Comparison of ENCODE assay signal across 8 cellular contexts in genomic region chr15:64387562-64388168, GRCh38. TPM values are rescaled to one million over a fixed set of nuclear protein-coding genes. Genes with fewer than 3 reads are reported as not detected.
DNase-seq lines count a peak whose midpoint lies in the region; ATAC-seq, FAIRE-seq and TF ChIP-seq lines count a peak whose summit lies in the region.

Gene TRIP4, plus strand, starts transcription at chr15:64387836. Its CDS starts 28 bp downstream, at chr15:64387864.

- H3K27me3 ChIP-seq in WERI-Rb-1 (ENCODE audit: insufficient read depth, low read depth, severe bottlenecking) (no peaks in the 10 kb centered on the region), mammary epithelial cell (ENCODE audit: insufficient read depth, low read length) (no peaks in the 10 kb centered on the region), smooth muscle cell (ENCODE audit: low read depth) (no peaks in the 10 kb centered on the region)

- H3K9ac ChIP-seq in mammary epithelial cell (ENCODE audit: insufficient read depth, low read length): peak within 1 kb of the TSS; percentile 78
- peak within 1 kb of the TSS; percentile 85 for H3K9ac ChIP-seq in smooth muscle cell (ENCODE audit: low read depth)

- intact Hi-C loops in mammary epithelial cell (cut with micrococcal nuclease): loop anchor here (2.0 kb wide), 1 partner anchor 73 kb away; the partner anchor contains the start of gene ZNF609

- in situ Hi-C loops in mammary epithelial cell (cut with MboI; ENCODE audit: low sequenced_read_pairs in 2 of 2): no loop called here

- H3K27ac ChIP-seq in A549: peak within 1 kb of the TSS; percentile 83 to 87
- H3K27ac ChIP-seq in WERI-Rb-1: peak within 1 kb of the TSS; percentile 67
- H3K27ac ChIP-seq in mammary epithelial cell (ENCODE audit: insufficient read depth, low read depth, low read length): peak within 1 kb of the TSS; percentile 42
- peak within 1 kb of the TSS; percentile 11 for H3K27ac ChIP-seq in smooth muscle cell (ENCODE audit: low read depth)

- H3K4me3 ChIP-seq in A549 (peak within 1 kb of the TSS; percentile 72), WERI-Rb-1 (ENCODE audit: low read depth, low read length) (peak within 1 kb of the TSS; percentile 74), mammary epithelial cell (replicated peaks in 1 of 3; ENCODE audit: insufficient read depth in 1 of 3, low read depth in 2 of 3, low read length in 3 of 3) (peak within 1 kb of the TSS; percentile 79 to 90 (median 88)), smooth muscle cell (peak within 1 kb of the TSS; percentile 84)

- peak; percentile 92 for TF ChIP-seq POLR2A in A549 (IDR thresholded peaks at IDR 0.05; ENCODE audit: low read length)

- POLR2A ChIA-PET in A549 (lab: Yijun Ruan, JAX): interaction anchor here (0.5 to 1.5 kb wide), 23 partner anchors 8 to 798 kb away, joined by 3 to 12 read pairs (median 5); partner anchors contain the start of genes CIAO2A, CLPX, CSNK1G1 and PPIB

- H3K4me2 ChIP-seq in A549 (peak within 1 kb of the TSS; percentile 75), mammary epithelial cell (ENCODE audit: insufficient read depth, low read depth, low read length) (peak within 1 kb of the TSS; percentile 61), smooth muscle cell (peak within 1 kb of the TSS; percentile 96)

- H4K20me1 ChIP-seq in mammary epithelial cell (ENCODE audit: insufficient read depth, low read length): no peaks in the 10 kb centered on the region
- peaks cover 3% of the 10 kb centered on the region for H4K20me1 ChIP-seq in smooth muscle cell (ENCODE audit: low read depth)

- TF ChIP-seq EP300 in A549 (IDR thresholded peaks at IDR 0.05): 0 out of 5 replicates have a peak, but pooled peaks of 1 of the 2 experiments have one; percentile 23

- peak; percentile 37 to 53; a peak in 3 of 5 replicates for TF ChIP-seq RAD21 in A549 (conservative IDR thresholded peaks at IDR 0.05 in 1 of 2, IDR thresholded peaks at IDR 0.05 in 1 of 2)

- H3F3A ChIP-seq in smooth muscle cell (ENCODE audit: low read depth): no peaks in the 10 kb centered on the region

- no TSS peak for BruUV-seq in mammary epithelial cell (replicated peaks; lab: Mats Ljungman, UMichigan)

- DNase-seq in A549 (ENCODE audit: low read depth in 1 of 2, low spot score in 1 of 2) (peak; percentile 98 to 100), NCI-H2227 (lab: John Stamatoyannopoulos, UW; ENCODE audit: unreplicated experiment) (peak; percentile 95), WERI-Rb-1 (peak; percentile 96), mammary epithelial cell (peak; percentile 96), iPS-NIHi7 (ENCODE audit: extremely low spot score) (peak; percentile 96), smooth muscle cell (lab: John Stamatoyannopoulos, UW; ENCODE audit: unreplicated experiment) (peak; percentile 69)

- dilution Hi-C loops in mammary epithelial cell (cut with HindIII; ENCODE audit: low sequenced_read_pairs): no loop called here

- peak; percentile 100 for ATAC-seq in A549
- peak; percentile 97 for ATAC-seq in GM18861 (IDR thresholded peaks at IDR 0.05; ENCODE audit: unreplicated experiment)
- peak; percentile 96 for ATAC-seq in HG03097 (IDR thresholded peaks at IDR 0.05; ENCODE audit: low FRiP score, unreplicated experiment)

- FAIRE-seq in A549 (lab: Jason Lieb, UNC): peak; percentile 99

- TF ChIP-seq CTCF in A549 (IDR thresholded peaks at IDR 0.05) (0 out of 3 replicates have a peak, but pooled peaks have one; percentile 11), WERI-Rb-1 (IDR thresholded peaks at IDR 0.05; ENCODE audit: low read depth, low read length) (peak; percentile 17; the same call in 1 of the 2 replicates), mammary epithelial cell (conservative IDR thresholded peaks at IDR 0.05 in 1 of 2, IDR thresholded peaks at IDR 0.05 in 1 of 2; ENCODE audit: extremely low read depth in 1 of 2, insufficient read depth in 1 of 2, low read depth in 1 of 2, low read length in 2 of 2) (peak in 1 of 2 donors; percentile 10), smooth muscle cell (IDR thresholded peaks at IDR 0.05; ENCODE audit: borderline replicate concordance, insufficient read depth, poor library complexity, severe bottlenecking) (no peak)

- H3K9me3 ChIP-seq in A549 (peaks cover 5% of the 10 kb centered on the region; the same call in 2 of the 3 replicates), WERI-Rb-1 (ENCODE audit: severe bottlenecking) (no peaks in the 10 kb centered on the region), mammary epithelial cell (replicated peaks; ENCODE audit: insufficient read depth, low read length) (no peaks in the 10 kb centered on the region), smooth muscle cell (replicated peaks; ENCODE audit: low read depth) (no peaks in the 10 kb centered on the region)

- 2% methylated on average over 35 of the region's 35 CpGs for WGBS in A549 (ENCODE audit: missing lambda C conversion rate)
- under 1% methylated on average over 19 of the region's 35 CpGs for WGBS in mammary epithelial cell (ENCODE audit: low coverage, missing lambda C conversion rate)
- WGBS in smooth muscle cell (ENCODE audit: low lambda C conversion rate): 2% methylated on average over 34 of the region's 35 CpGs

- CTCF ChIA-PET in A549 (lab: Yijun Ruan, JAX) (interaction anchor here (0.5 to 2.6 kb wide), 18 partner anchors 10 to 294 kb away, joined by 3 to 16 read pairs (median 4); partner anchors contain the start of gene CSNK1G1), mammary epithelial cell (lab: Charles Lee; ENCODE audit: low non-redundant PET) (no interaction called here)

- H3K79me2 ChIP-seq in mammary epithelial cell (ENCODE audit: insufficient read depth, low read length): peaks cover 40% of the 10 kb centered on the region
- H3K79me2 ChIP-seq in smooth muscle cell (ENCODE audit: low read depth): peaks cover 44% of the 10 kb centered on the region

- no peaks in the 10 kb centered on the region for H3K36me3 ChIP-seq in WERI-Rb-1
- H3K36me3 ChIP-seq in mammary epithelial cell (ENCODE audit: insufficient read depth, low read length): no peaks in the 10 kb centered on the region
- no peaks in the 10 kb centered on the region for H3K36me3 ChIP-seq in smooth muscle cell (ENCODE audit: low read depth)

- peaks cover 9% of the 10 kb centered on the region for H3K4me1 ChIP-seq in A549
- no peaks in the 10 kb centered on the region for H3K4me1 ChIP-seq in mammary epithelial cell (ENCODE audit: insufficient read depth, low read length)
- H3K4me1 ChIP-seq in smooth muscle cell (ENCODE audit: low read depth): no peaks in the 10 kb centered on the region

- peak within 1 kb of the TSS; percentile 97 for H2AFZ ChIP-seq in mammary epithelial cell (ENCODE audit: low read depth, low read length)
- peak within 1 kb of the TSS; percentile 93 for H2AFZ ChIP-seq in smooth muscle cell (ENCODE audit: low read depth)

TF ChIP-seq in A549, 52 proteins besides CTCF, POLR2A, EP300 and RAD21 (continues in another document):
- no peak for TF ChIP-seq EHMT2 (IDR thresholded peaks at IDR 0.05; ENCODE audit: low read depth)
- no peak for TF ChIP-seq FOSB (CRISPR knock-in tag; IDR thresholded peaks at IDR 0.05)
- no peak for TF ChIP-seq RARB (CRISPR knock-in tag; IDR thresholded peaks at IDR 0.05)
- no peak for TF ChIP-seq JUNB (IDR thresholded peaks at IDR 0.05)
- TF ChIP-seq PHF8 (IDR thresholded peaks at IDR 0.05; ENCODE audit: borderline replicate concordance, low read depth): peak; percentile 83
- TF ChIP-seq CHD2 (IDR thresholded peaks at IDR 0.05; ENCODE audit: low read length, partially characterized antibody): peak; percentile 23
- no peak for TF ChIP-seq TFCP2L1 (CRISPR knock-in tag; IDR thresholded peaks at IDR 0.05)
- TF ChIP-seq FOXS1 (CRISPR knock-in tag; IDR thresholded peaks at IDR 0.05): no peak
- TF ChIP-seq, protein P1, sequence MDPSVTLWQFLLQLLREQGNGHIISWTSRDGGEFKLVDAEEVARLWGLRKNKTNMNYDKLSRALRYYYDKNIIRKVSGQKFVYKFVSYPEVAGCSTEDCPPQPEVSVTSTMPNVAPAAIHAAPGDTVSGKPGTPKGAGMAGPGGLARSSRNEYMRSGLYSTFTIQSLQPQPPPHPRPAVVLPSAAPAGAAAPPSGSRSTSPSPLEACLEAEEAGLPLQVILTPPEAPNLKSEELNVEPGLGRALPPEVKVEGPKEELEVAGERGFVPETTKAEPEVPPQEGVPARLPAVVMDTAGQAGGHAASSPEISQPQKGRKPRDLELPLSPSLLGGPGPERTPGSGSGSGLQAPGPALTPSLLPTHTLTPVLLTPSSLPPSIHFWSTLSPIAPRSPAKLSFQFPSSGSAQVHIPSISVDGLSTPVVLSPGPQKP (IDR thresholded peaks at IDR 0.05; ENCODE audit: low read depth, low read length): 0 out of 2 replicates have a peak, but pooled peaks have one; percentile 47
- TF ChIP-seq FOSL2 (IDR thresholded peaks at IDR 0.05): no peak
- peak; percentile 50 for TF ChIP-seq FOSL2 (CRISPR knock-in tag; IDR thresholded peaks at IDR 0.05)
- TF ChIP-seq ESRRA (IDR thresholded peaks at IDR 0.05; ENCODE audit: borderline replicate concordance, low read length): peak; percentile 53; the same call in 1 of the 2 replicates
- no peak for TF ChIP-seq NPAS2 (CRISPR knock-in tag; IDR thresholded peaks at IDR 0.05; ENCODE audit: borderline replicate concordance)
- peak in 1 of 2 experiments; percentile 58; a peak in 1 of 4 replicates for TF ChIP-seq CEBPB (IDR thresholded peaks at IDR 0.05)
- TF ChIP-seq CBX8 (IDR thresholded peaks at IDR 0.05): no peak
- TF ChIP-seq RCOR1 (IDR thresholded peaks at IDR 0.05; ENCODE audit: low read depth, low read length): peak; percentile 8; the same call in 1 of the 2 replicates
- TF ChIP-seq HES2 (IDR thresholded peaks at IDR 0.05): no peak
- peak; percentile 84; the same call in 1 of the 2 replicates for TF ChIP-seq HDAC2 (IDR thresholded peaks at IDR 0.05)
- TF ChIP-seq ZSCAN20 (CRISPR knock-in tag; IDR thresholded peaks at IDR 0.05): no peak

RNA-seq across cellular contexts. Expression of gene TRIP4, which starts in this region (rescaled TPM):
- polyA plus RNA-seq in A549 (2011; rRNA removed) (30.0 and 34.9 TPM in 2 replicates), A549 (2017; fragmentation: RNase III; extraction: RNeasy Plus Mini Kit Qiagen cat#74134 plus additional on column Dnase treatment) (24.8 to 31.0 TPM (median 27.7 TPM) in 3 replicates), mammary epithelial cell (14.0 TPM), smooth muscle cell (22.4 and 39.0 TPM in 2 replicates)
- 10.8 and 11.0 TPM in 2 replicates for polyA plus RNA-seq in A549 (2012; cell fraction: cytosol; rRNA removed)
- 5.6 and 8.9 TPM in 2 replicates for polyA plus RNA-seq in A549 (2012; cell fraction: nucleus; rRNA removed)
- 16.3 and 19.0 TPM in 2 replicates for polyA minus RNA-seq in A549 (2011; rRNA and poly(A)+ RNA removed)
- total RNA-seq in mammary epithelial cell (10 to 100 TPM; 15.3 to 28.4 TPM), smooth muscle cell (10.8 and 15.0 TPM in 2 replicates)
- polyA minus RNA-seq in mammary epithelial cell: 15.3 TPM

Comparison
In these comparisons a context has a peak if more than half of its experiments do, and no peak if none do; other contexts are left out.
1. Peak in every context shown above with its lines: DNase-seq, ATAC-seq, H3K4me3 ChIP-seq and H3K27ac ChIP-seq.
2. H3K27ac ChIP-seq: peak in every context shown above with its lines; median percentile 85 in A549; 67 in WERI-Rb-1; 42 in mammary epithelial cell; 11 in smooth muscle cell.